ENCODE assay signal across 12 cellular contexts in the genomic region with DNA sequence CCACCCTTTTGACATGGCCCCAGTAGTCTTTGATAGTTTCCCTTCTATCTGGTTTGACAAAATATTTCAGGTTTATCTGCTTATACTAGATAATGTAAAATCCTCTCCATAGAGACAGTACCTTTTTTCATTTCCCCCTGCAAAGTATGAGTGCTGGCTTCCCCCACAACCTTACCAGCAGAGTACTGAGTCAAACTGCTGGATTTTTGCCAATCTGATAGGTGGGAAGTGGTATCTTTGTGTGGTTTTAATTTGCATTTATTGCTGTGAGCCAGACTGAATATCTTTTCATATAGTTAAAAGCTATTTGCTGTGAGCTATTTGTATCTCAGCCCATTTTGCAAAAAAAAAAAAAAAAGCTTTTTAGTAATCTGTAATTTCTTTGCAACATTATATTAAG. TPM values are rescaled to one million over a fixed set of nuclear protein-coding genes. Genes with fewer than 3 reads are reported as not detected.
DNase-seq lines count a peak whose midpoint lies in the region; ATAC-seq, FAIRE-seq and TF ChIP-seq lines count a peak whose summit lies in the region.
"Had no signal": no experiment of that assay in that cellular context is flagged by ENCODE, and none has a peak within 500 bp of the region (broad histone marks: within the 10 kb centered on the region; RNA-seq: fewer than 3 reads in every experiment).

No MANE protein-coding gene starts in this region.

- no peak overlapping the region for H3K27ac ChIP-seq in CD8-positive, alpha-beta T cell (ENCODE audit: low read depth, low read length)
- H3K27ac ChIP-seq in epithelial cell of prostate = no peak overlapping the region

- H3K27me3 ChIP-seq in CD8-positive, alpha-beta T cell (ENCODE audit: insufficient read depth, low read length) = no peaks in the 10 kb centered on the region

- H3K4me3 Mint-ChIP-seq in CD8-positive, alpha-beta T cell = no peak overlapping the region
- H3K4me3 Mint-ChIP-seq: naive B cell had no signal

- peaks cover 15% of the 10 kb centered on the region for H3K4me1 ChIP-seq in CD8-positive, alpha-beta T cell (ENCODE audit: insufficient read depth, low read length)

- H3K27ac Mint-ChIP-seq in CD8-positive, alpha-beta T cell = no peak overlapping the region
- H3K27ac Mint-ChIP-seq: naive B cell had no signal

- intact Hi-C loops in CD8-positive, alpha-beta T cell (cut with DNase I, micrococcal nuclease) = no loop called here

- H3K36me3 Mint-ChIP-seq in CD8-positive, alpha-beta T cell = no peaks in the 10 kb centered on the region

- DNase-seq in NCI-H1105 treated with DMSO at 0.1 percent for 48 hours (lab: John Stamatoyannopoulos, UW) = peak; percentile 12
- DNase-seq in NCI-H1105 (lab: John Stamatoyannopoulos, UW) = no peak
- DNase-seq in CD8-positive, alpha-beta T cell = peak in 4 of 7 experiments; percentile 10 to 33 (median 26)
- peak; percentile 51 for DNase-seq in RCC 7860 (ENCODE audit: low spot score)
- DNase-seq in epithelial cell of prostate (ENCODE audit: low read depth, low spot score) = peak; percentile 12
- DNase-seq in NCI-H2107 treated with DMSO at 0.1 percent for 48 hours (lab: John Stamatoyannopoulos, UW; ENCODE audit: unreplicated experiment) = no peak
- DNase-seq: 8988T, naive B cell, NCI-H510A treated with DMSO at 0.1 percent for 48 hours had no signal

- POLR2A ChIA-PET in CD8-positive, alpha-beta T cell (lab: Charles Lee) = interaction anchor here (0.6 to 1.8 kb wide), 3 partner anchors 12 to 1999 kb away, joined by 3 to 6 read pairs (median 4); no protein-coding TSS in a partner anchor

- FAIRE-seq in RCC 7860 (lab: Jason Lieb, UNC) = peak; percentile 35
- FAIRE-seq: endometrium had no signal

- no peak for TF ChIP-seq CTCF in CD8-positive, alpha-beta T cell (IDR thresholded peaks at IDR 0.05)

- CTCF ChIA-PET in CD8-positive, alpha-beta T cell (lab: Charles Lee) = interaction anchor here (0.6 to 3.3 kb wide), 6 partner anchors 8 to 1814 kb away, joined by 3 to 18 read pairs (median 3); no protein-coding TSS in a partner anchor

- ATAC-seq in CD8-positive, alpha-beta T cell = peak; percentile 97
- ATAC-seq in HG02970 (IDR thresholded peaks at IDR 0.05; ENCODE audit: low FRiP score, unreplicated experiment) (no peak), HG03378 (IDR thresholded peaks at IDR 0.05; ENCODE audit: unreplicated experiment) (no peak)

- peaks cover 31% of the 10 kb centered on the region for H3K9me3 Mint-ChIP-seq in CD8-positive, alpha-beta T cell

- H3K4me1 Mint-ChIP-seq in CD8-positive, alpha-beta T cell (ENCODE audit: low read depth) = peaks cover 25% of the 10 kb centered on the region
- H3K4me1 Mint-ChIP-seq: naive B cell had no signal

- peaks cover 11% of the 10 kb centered on the region for H3K9me3 ChIP-seq in CD8-positive, alpha-beta T cell (ENCODE audit: low read length)

- H3K36me3 ChIP-seq in CD8-positive, alpha-beta T cell (ENCODE audit: insufficient read depth, low read length) = no peaks in the 10 kb centered on the region

- H3K4me3 ChIP-seq in CD8-positive, alpha-beta T cell (ENCODE audit: low read depth, low read length) = no peak overlapping the region

- H3K27me3 Mint-ChIP-seq in CD8-positive, alpha-beta T cell (ENCODE audit: low read depth) = peaks cover 19% of the 10 kb centered on the region

RNA-seq across cellular contexts. Expression of gene HECTD2, which starts 32.1 kb away (rescaled TPM):
- total RNA-seq in CD8-positive, alpha-beta T cell = 1 to 10 TPM in 1 of 2 experiments, under 1 TPM in 1; 0.69 to 1.5 TPM

Comparison
In these comparisons a context has a peak if more than half of its experiments do, and no peak if none do; other contexts are left out.
1. DNase-seq: peak in NCI-H1105 treated with DMSO at 0.1 percent for 48 hours (single experiment), CD8-positive, alpha-beta T cell (4 of 7), RCC 7860 (single experiment) and epithelial cell of prostate (single experiment); none in NCI-H1105 (single experiment) and NCI-H2107 treated with DMSO at 0.1 percent for 48 hours (single experiment).